ENCODE assay signal across 9 cellular contexts in genomic region chr7:134357486-134357885, GRCh38. TPM values are rescaled to one million over a fixed set of nuclear protein-coding genes. Genes with fewer than 3 reads are reported as not detected.
DNase-seq lines count a peak whose midpoint lies in the region; ATAC-seq and TF ChIP-seq lines count a peak whose summit lies in the region.
"Had no signal": no experiment of that assay in that cellular context is flagged by ENCODE, and none has a peak within 500 bp of the region (broad histone marks: within the 10 kb centered on the region; RNA-seq: fewer than 3 reads in every experiment).

No MANE protein-coding gene starts in this region.

- H3K9me3 ChIP-seq in SK-N-SH = no peaks in the 10 kb centered on the region

- DNase-seq in ELR (ENCODE audit: low read depth) (peak; percentile 13), HEK293T (ENCODE audit: extremely low spot score) (peak; percentile 31), SK-N-SH (no peak), foreskin keratinocyte (no peak), amygdala (lab: John Stamatoyannopoulos, UW) (no peak)
- DNase-seq: NCI-H1417 treated with DMSO at 0.1 percent for 48 hours had no signal

- H3K4me2 ChIP-seq in SK-N-SH = no peak overlapping the region
- H3K4me2 ChIP-seq: PC-9 had no signal

- POLR2A ChIA-PET in HEK293T (lab: Yijun Ruan, JAX) = interaction anchor here (1.1 kb wide), 1 partner anchor 41 kb away, joined by 5 read pairs; the partner anchor contains the start of gene SLC35B4
- POLR2A ChIA-PET in SK-N-SH (lab: Yijun Ruan, JAX) = no interaction called here

- H3K79me2 ChIP-seq in SK-N-SH (ENCODE audit: insufficient read depth) = no peaks in the 10 kb centered on the region

- H4K20me1 ChIP-seq in SK-N-SH (ENCODE audit: insufficient read depth) = no peaks in the 10 kb centered on the region

- H2AFZ ChIP-seq in SK-N-SH (ENCODE audit: low read depth) = 0 out of 2 replicates have a peak overlapping the region, but pooled peaks have one; percentile 0

- CTCF ChIA-PET in HEK293T (lab: Yijun Ruan, JAX) (interaction anchor here (0.7 to 2.0 kb wide), 8 partner anchors 10 to 289 kb away, joined by 3 to 6 read pairs (median 4); partner anchors contain the start of genes BPGM and SLC35B4), SK-N-SH (lab: Yijun Ruan, JAX) (interaction anchor here (0.6 to 4.7 kb wide), 40 partner anchors 10 to 585 kb away, joined by 3 to 57 read pairs (median 4); no protein-coding TSS in a partner anchor)

- no peaks in the 10 kb centered on the region for H3K36me3 ChIP-seq in SK-N-SH (replicated peaks in 1 of 2; ENCODE audit: control insufficient read depth in 1 of 2, insufficient read depth in 2 of 2, low read length in 1 of 2)

- 80% methylated on average over 4 of the region's 4 CpGs for WGBS in SK-N-SH (ENCODE audit: low lambda C conversion rate)

- TF ChIP-seq RAD21 in SK-N-SH (IDR thresholded peaks at IDR 0.05; ENCODE audit: low read length) = no peak

- H3K4me1 ChIP-seq in SK-N-SH (ENCODE audit: control insufficient read depth in 1 of 2, insufficient read depth in 2 of 2, low read depth in 1 of 2, low read length in 1 of 2) (peaks cover 0 to 13% of the 10 kb centered on the region in 2 experiments; a peak in 1 of 4 replicates), foreskin keratinocyte (no peaks in the 10 kb centered on the region)

- no peaks in the 10 kb centered on the region for H3K9me2 ChIP-seq in SK-N-SH

- H3K27ac ChIP-seq in SK-N-SH (ENCODE audit: low read depth in 2 of 2, low read length in 1 of 2) = no peak overlapping the region
- H3K27ac ChIP-seq in foreskin keratinocyte = no peak overlapping the region
- H3K27ac ChIP-seq: PC-9 had no signal

- no peak for TF ChIP-seq EP300 in SK-N-SH (IDR thresholded peaks at IDR 0.05; ENCODE audit: borderline replicate concordance in 1 of 2, low read depth in 1 of 2, low read length in 1 of 2)

- H3F3A ChIP-seq in SK-N-SH (replicated peaks; ENCODE audit: insufficient read depth) = no peaks in the 10 kb centered on the region

- H3K9ac ChIP-seq in SK-N-SH = no peak overlapping the region

- ATAC-seq in foreskin keratinocyte (peak; percentile 55), GM21737 (IDR thresholded peaks at IDR 0.05; ENCODE audit: unreplicated experiment) (no peak), HG03196 (IDR thresholded peaks at IDR 0.05; ENCODE audit: unreplicated experiment) (no peak)

- TF ChIP-seq CTCF in SK-N-SH (IDR thresholded peaks at IDR 0.05) = no peak; the same call in 1 of the 2 replicates
- TF ChIP-seq CTCF in foreskin keratinocyte (conservative IDR thresholded peaks at IDR 0.05) = peak; percentile 27

- H3K4me3 ChIP-seq in SK-N-SH (ENCODE audit: low read depth in 2 of 2, low read length in 1 of 2) = no peak overlapping the region
- H3K4me3 ChIP-seq: PC-9 had no signal

- no peaks in the 10 kb centered on the region for H3K27me3 ChIP-seq in SK-N-SH (ENCODE audit: insufficient read depth)
- peaks cover 5% of the 10 kb centered on the region for H3K27me3 ChIP-seq in foreskin keratinocyte

TF ChIP-seq in HEK293T, 16 proteins besides CTCF, POLR2A, EP300 and RAD21:
- TF ChIP-seq ZNF384 (IDR thresholded peaks at IDR 0.05) = no peak
- TF ChIP-seq FOXK2 (IDR thresholded peaks at IDR 0.05) = no peak
- no peak for TF ChIP-seq L3MBTL2 (conservative IDR thresholded peaks at IDR 0.05)
- TF ChIP-seq, protein P1, sequence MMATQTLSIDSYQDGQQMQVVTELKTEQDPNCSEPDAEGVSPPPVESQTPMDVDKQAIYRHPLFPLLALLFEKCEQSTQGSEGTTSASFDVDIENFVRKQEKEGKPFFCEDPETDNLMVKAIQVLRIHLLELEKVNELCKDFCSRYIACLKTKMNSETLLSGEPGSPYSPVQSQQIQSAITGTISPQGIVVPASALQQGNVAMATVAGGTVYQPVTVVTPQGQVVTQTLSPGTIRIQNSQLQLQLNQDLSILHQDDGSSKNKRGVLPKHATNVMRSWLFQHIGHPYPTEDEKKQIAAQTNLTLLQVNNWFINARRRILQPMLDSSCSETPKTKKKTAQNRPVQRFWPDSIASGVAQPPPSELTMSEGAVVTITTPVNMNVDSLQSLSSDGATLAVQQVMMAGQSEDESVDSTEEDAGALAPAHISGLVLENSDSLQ (IDR thresholded peaks at IDR 0.05) = no peak
- no peak for TF ChIP-seq TARDBP (IDR thresholded peaks at IDR 0.05)
- TF ChIP-seq SUZ12 (IDR thresholded peaks at IDR 0.05) = no peak
- TF ChIP-seq FOXM1 (IDR thresholded peaks at IDR 0.05; ENCODE audit: borderline replicate concordance) = no peak

TF ChIP-seq in SK-N-SH, 30 proteins besides CTCF, POLR2A, EP300 and RAD21:
- TF ChIP-seq TEAD4 (IDR thresholded peaks at IDR 0.05; ENCODE audit: borderline replicate concordance, insufficient read depth) (no peak), TCF12 (IDR thresholded peaks at IDR 0.05) (no peak)
TF ChIP-seq in SK-N-SH: peak in this region for 0.

RNA-seq across cellular contexts. Expression of gene SLC35B4, which starts 40.8 kb away (rescaled TPM):
- polyA plus RNA-seq in SK-N-SH (2012; rRNA removed) (19.3 and 24.9 TPM in 2 replicates), foreskin keratinocyte (7.8 and 8.4 TPM in 2 replicates)
- 17.4 and 21.4 TPM in 2 replicates for polyA plus RNA-seq in SK-N-SH (2012; cell fraction: cytosol; rRNA removed)
- polyA plus RNA-seq in SK-N-SH (2012; cell fraction: nucleus; rRNA removed) = 39.8 and 45.2 TPM in 2 replicates
- 14.6 and 16.1 TPM in 2 replicates for total RNA-seq in foreskin keratinocyte

Comparison
In these comparisons a context has a peak if more than half of its experiments do, and no peak if none do; other contexts are left out.
1. DNase-seq: peak in ELR (single experiment) and HEK293T (single experiment); none in SK-N-SH (single experiment), foreskin keratinocyte (0 of 2) and amygdala (0 of 56).